ENCODE assay signal across 22 cellular contexts in the genomic region with DNA sequence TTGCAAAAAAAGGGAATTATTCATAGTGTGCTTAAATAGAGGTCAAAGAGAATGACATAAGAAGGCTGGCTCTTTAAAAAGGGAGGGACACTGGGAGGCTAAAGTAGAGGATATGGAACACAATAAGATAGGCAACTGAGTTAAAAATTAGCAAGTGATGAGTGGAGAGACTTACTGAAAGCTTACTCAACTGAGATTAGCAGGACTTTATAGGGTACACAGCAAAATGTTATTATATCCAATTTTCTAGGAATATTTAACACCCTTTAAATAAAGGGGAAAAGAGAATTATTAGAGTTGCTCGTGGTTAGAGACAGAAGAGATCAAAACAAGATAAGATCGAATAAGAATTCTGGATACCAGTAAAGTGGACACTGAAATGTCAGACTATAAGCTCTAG.
DNase-seq lines count a peak whose midpoint lies in the region; ATAC-seq and FAIRE-seq lines count a peak whose summit lies in the region.
"Had no signal": no experiment of that assay in that cellular context is flagged by ENCODE, and none has a peak within 500 bp of the region (broad histone marks: within the 10 kb centered on the region; RNA-seq: fewer than 3 reads in every experiment).

No MANE protein-coding gene starts in this region.

- in situ Hi-C loops in ACHN (cut with HindIII; ENCODE audit: low pct_ligation_motif_present, low pct_unique_long_range_greater_than_20kb, low sequenced_read_pairs) = no loop called here

- no peak for ATAC-seq in HG03097 (IDR thresholded peaks at IDR 0.05; ENCODE audit: low FRiP score, unreplicated experiment)
- no peak for ATAC-seq in activated CD8-positive, alpha-beta T cell treated with anti-CD3 and anti-CD28 coated beads, Interleukin-2, amount 10 ng/mL, durations not matched to agents 7 days and 5 days

- H3K27ac Mint-ChIP-seq in activated CD8-positive, alpha-beta T cell treated with anti-CD3 and anti-CD28 coated beads, Interleukin-2, amount 10 ng/mL, durations not matched to agents 7 days and 5 days = no peak overlapping the region
- H3K27ac Mint-ChIP-seq: CD14-positive monocyte; CD4-positive, alpha-beta T cell; CD8-positive, alpha-beta memory T cell had no signal

- no peak overlapping the region for H3K4me3 Mint-ChIP-seq in activated CD8-positive, alpha-beta T cell treated with anti-CD3 and anti-CD28 coated beads, Interleukin-2, amount 10 ng/mL, durations not matched to agents 7 days and 5 days
- H3K4me3 Mint-ChIP-seq: CD14-positive monocyte; CD4-positive, alpha-beta T cell; CD8-positive, alpha-beta memory T cell had no signal

- DNase-seq in ACHN = peak; percentile 3
- DNase-seq in RCC 7860 (ENCODE audit: low spot score) = peak; percentile 19
- peak; percentile 63 for DNase-seq in cerebellar cortex (ENCODE audit: low spot score)
- peak; percentile 34 for DNase-seq in kidney tubule cell (ENCODE audit: low spot score)
- DNase-seq in frontal cortex (ENCODE audit: low spot score in 2 of 2) = no peak
- DNase-seq in middle frontal gyrus (ENCODE audit: extremely low spot score, low spot score) = no peak
- no peak for DNase-seq in activated CD8-positive, alpha-beta T cell treated with anti-CD3 and anti-CD28 coated beads, Interleukin-2, amount 10 ng/mL, durations not matched to agents 7 days and 5 days
- DNase-seq: AML-193; BE2C; CD4-positive, alpha-beta T cell; CD8-positive, alpha-beta memory T cell; DMS 273 treated with DMSO at 0.1 percent for 48 hours; DMS79; EL; H7; HCEC 1CT had no signal

- POLR2A ChIA-PET in activated CD8-positive, alpha-beta T cell treated with anti-CD3 and anti-CD28 coated beads, Interleukin-2, amount 10 ng/mL, durations not matched to agents 7 days and 5 days (lab: Charles Lee) = no interaction called here

- H3K27me3 Mint-ChIP-seq in activated CD8-positive, alpha-beta T cell treated with anti-CD3 and anti-CD28 coated beads, Interleukin-2, amount 10 ng/mL, durations not matched to agents 7 days and 5 days (ENCODE audit: low read depth) = no peaks in the 10 kb centered on the region
- H3K27me3 Mint-ChIP-seq: CD4-positive, alpha-beta T cell; CD8-positive, alpha-beta memory T cell had no signal

- no peaks in the 10 kb centered on the region for H3K4me1 Mint-ChIP-seq in activated CD8-positive, alpha-beta T cell treated with anti-CD3 and anti-CD28 coated beads, Interleukin-2, amount 10 ng/mL, durations not matched to agents 7 days and 5 days (ENCODE audit: low read depth)
- H3K4me1 Mint-ChIP-seq: CD14-positive monocyte; CD8-positive, alpha-beta memory T cell had no signal

- no peaks in the 10 kb centered on the region for H3K36me3 Mint-ChIP-seq in activated CD8-positive, alpha-beta T cell treated with anti-CD3 and anti-CD28 coated beads, Interleukin-2, amount 10 ng/mL, durations not matched to agents 7 days and 5 days (ENCODE audit: low read depth)
- H3K36me3 Mint-ChIP-seq: CD14-positive monocyte; CD8-positive, alpha-beta memory T cell had no signal

- CTCF ChIA-PET in activated CD8-positive, alpha-beta T cell treated with anti-CD3 and anti-CD28 coated beads, Interleukin-2, amount 10 ng/mL, durations not matched to agents 7 days and 5 days (lab: Charles Lee) = no interaction called here

- H3K9me3 Mint-ChIP-seq in activated CD8-positive, alpha-beta T cell treated with anti-CD3 and anti-CD28 coated beads, Interleukin-2, amount 10 ng/mL, durations not matched to agents 7 days and 5 days (ENCODE audit: insufficient read depth) = no peaks in the 10 kb centered on the region
- H3K9me3 Mint-ChIP-seq: CD4-positive, alpha-beta T cell had no signal

- FAIRE-seq in RCC 7860 (lab: Jason Lieb, UNC) (peak; percentile 80), frontal cortex (lab: Jason Lieb, UNC) (no peak)
- FAIRE-seq: A204.1, D721Med, GM12892, H1 had no signal

Comparison
In these comparisons a context has a peak if more than half of its experiments do, and no peak if none do; other contexts are left out.
1. DNase-seq: peak in ACHN (single experiment), RCC 7860 (single experiment), cerebellar cortex (single experiment) and kidney tubule cell (single experiment); none in frontal cortex (0 of 2), middle frontal gyrus (single experiment) and activated CD8-positive, alpha-beta T cell treated with anti-CD3 and anti-CD28 coated beads, Interleukin-2, amount 10 ng/mL, durations not matched to agents 7 days and 5 days (single experiment).